Comparison of ENCODE assay signal across 30 cellular contexts in the genomic region with DNA sequence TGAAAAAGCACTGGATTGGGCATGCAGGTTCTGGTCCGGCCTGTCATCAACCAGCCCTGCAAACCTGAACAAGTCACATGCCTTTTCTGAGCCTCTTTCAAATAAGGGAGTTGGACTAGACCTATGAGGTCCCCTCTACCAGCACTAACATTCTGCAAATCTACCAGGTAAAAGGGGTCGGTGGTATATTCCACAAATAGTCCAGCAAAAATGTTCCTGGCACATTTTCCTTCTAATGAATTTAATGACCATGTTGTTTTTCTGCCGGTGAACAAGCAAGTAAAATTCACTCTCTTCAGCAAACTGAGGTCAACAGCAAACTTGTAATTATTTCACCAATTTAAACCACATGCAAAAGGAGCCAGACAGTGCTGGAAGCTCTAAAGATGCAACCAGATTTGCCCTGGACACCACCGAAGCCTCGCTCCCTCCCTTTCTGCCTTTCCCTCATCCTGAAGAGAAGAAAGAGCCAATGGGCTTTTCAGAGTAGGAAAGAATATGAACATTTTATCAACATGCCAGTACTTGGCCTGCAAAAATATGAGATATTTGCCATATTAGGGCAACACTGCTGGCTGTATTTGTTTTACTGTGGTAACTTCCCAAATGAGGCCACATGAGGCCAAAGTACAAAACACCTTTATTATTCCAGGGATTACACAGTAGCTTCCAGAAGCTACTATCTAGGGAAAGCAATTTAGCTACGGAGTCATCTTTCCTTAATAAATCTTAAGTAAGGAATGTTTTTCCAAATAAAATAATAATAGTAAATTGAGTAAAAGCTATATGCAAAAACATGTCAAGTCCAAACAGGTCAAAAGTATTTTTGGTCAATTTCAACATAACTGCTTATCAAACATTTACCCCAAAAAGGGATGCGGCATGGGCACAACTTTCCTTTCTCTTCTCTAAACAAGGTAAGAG. TPM values are rescaled to one million over a fixed set of nuclear protein-coding genes. Genes with fewer than 3 reads are reported as not detected.
DNase-seq lines count a peak whose midpoint lies in the region; FAIRE-seq and TF ChIP-seq lines count a peak whose summit lies in the region.
"Had no signal": no experiment of that assay in that cellular context is flagged by ENCODE, and none has a peak within 500 bp of the region (broad histone marks: within the 10 kb centered on the region; RNA-seq: fewer than 3 reads in every experiment).

No MANE protein-coding gene starts in this region.

- H3K27me3 Mint-ChIP-seq in HFFc6 (ENCODE audit: insufficient read depth) = peaks cover 1% of the 10 kb centered on the region; the same call in 1 of the 2 replicates
- H3K27me3 Mint-ChIP-seq: activated CD4-positive, alpha-beta T cell treated with anti-CD3 and anti-CD28 coated beads for 36 hours; activated CD8-positive, alpha-beta T cell treated with anti-CD3 and anti-CD28 coated beads for 36 hours; naive thymus-derived CD4-positive, alpha-beta T cell had no signal

- H3K4me1 Mint-ChIP-seq in HFFc6 (ENCODE audit: low read depth) = no peaks in the 10 kb centered on the region
- H3K4me1 Mint-ChIP-seq: activated CD4-positive, alpha-beta T cell treated with anti-CD3 and anti-CD28 coated beads for 36 hours; naive thymus-derived CD4-positive, alpha-beta T cell had no signal

- peaks cover 5 to 67% (median 36%) of the 10 kb centered on the region in 4 donors for H3K4me1 ChIP-seq in esophagus muscularis mucosa
- peaks cover 4 to 6% of the 10 kb centered on the region in 2 donors for H3K4me1 ChIP-seq in muscle layer of duodenum (ENCODE audit: control insufficient read depth in 1 of 2, insufficient read depth in 2 of 2, low read length in 2 of 2)
- H3K4me1 ChIP-seq in uterus = peaks cover 0 to 4% of the 10 kb centered on the region in 2 donors
- H3K4me1 ChIP-seq: psoas muscle, upper lobe of left lung had no signal

- peaks cover 18% of the 10 kb centered on the region for H3K36me3 Mint-ChIP-seq in HFFc6 (ENCODE audit: low read depth)

- no peak overlapping the region for H3K27ac Mint-ChIP-seq in HFFc6
- H3K27ac Mint-ChIP-seq: activated CD4-positive, alpha-beta T cell treated with anti-CD3 and anti-CD28 coated beads for 36 hours; activated CD8-positive, alpha-beta T cell treated with anti-CD3 and anti-CD28 coated beads for 36 hours; activated naive CD4-positive, alpha-beta T cell treated with anti-CD3 and anti-CD28 coated beads for 36 hours; naive thymus-derived CD4-positive, alpha-beta T cell had no signal

- H3K27ac ChIP-seq in esophagus muscularis mucosa (replicated peaks in 1 of 4) (peak overlapping the region; percentile 58 to 74 (median 71)), muscle layer of duodenum (ENCODE audit: low read length) (peak overlapping the region; percentile 18), uterus (peak overlapping the region; percentile 37 to 72)
- H3K27ac ChIP-seq: 22Rv1, adrenal gland, psoas muscle, upper lobe of left lung had no signal

- DNase-seq in NCI-H2227 treated with DMSO at 0.1 percent for 48 hours (lab: John Stamatoyannopoulos, UW) = peak; percentile 67
- no peak for DNase-seq in NCI-H2227 (lab: John Stamatoyannopoulos, UW; ENCODE audit: unreplicated experiment)
- no peak for DNase-seq in esophagus muscularis mucosa (ENCODE audit: extremely low spot score)
- DNase-seq in uterus = no peak
- no peak for DNase-seq in HFFc6
- no peak for DNase-seq in activated T-cell treated with anti-CD3 and anti-CD28 coated beads for 4 hours
- DNase-seq in H54 (ENCODE audit: insufficient read length, low spot score) = no peak
- DNase-seq: activated CD4-positive, alpha-beta T cell treated with anti-CD3 and anti-CD28 coated beads for 36 hours; activated CD8-positive, alpha-beta memory T cell treated with anti-CD3 and anti-CD28 coated beads, Interleukin-2, amount 50 U/mL, for 48 hours; activated CD8-positive, alpha-beta T cell treated with anti-CD3 and anti-CD28 coated beads for 36 hours; activated naive CD4-positive, alpha-beta T cell treated with anti-CD3 and anti-CD28 coated beads for 36 hours; DMS79; effector CD4-positive, alpha-beta T cell; HCEC 1CT; KBM-7; left ventricle myocardium superior; naive thymus-derived CD4-positive, alpha-beta T cell; NCI-H1092 treated with DMSO at 0.1 percent for 48 hours; NCI-H1930; NCI-H2171 treated with DMSO at 0.1 percent for 48 hours; NCI-H524 treated with DMSO at 0.1 percent for 48 hours; psoas muscle; SIG-M5; sigmoid colon; stimulated activated CD4-positive, alpha-beta T cell treated with anti-CD3 and anti-CD28 coated beads, Interleukin-4, amount 100 ng/mL, for 1 hour; upper lobe of left lung had no signal

- no peak for FAIRE-seq in H54 (lab: Jason Lieb, UNC)
- FAIRE-seq: G401.6 had no signal

- intact Hi-C loops in esophagus muscularis mucosa (cut with DNase I) (no loop called here), uterus (cut with DNase I; ENCODE audit: low total_unique reads) (no loop called here)

- H3K9me3 Mint-ChIP-seq in HFFc6 = no peaks in the 10 kb centered on the region
- H3K9me3 Mint-ChIP-seq: activated CD8-positive, alpha-beta T cell treated with anti-CD3 and anti-CD28 coated beads for 36 hours; activated naive CD4-positive, alpha-beta T cell treated with anti-CD3 and anti-CD28 coated beads for 36 hours; naive thymus-derived CD4-positive, alpha-beta T cell had no signal

- WGBS in esophagus muscularis mucosa = 78% methylated on average over 7 of the region's 7 CpGs

- H3K9me3 ChIP-seq in esophagus muscularis mucosa (no peaks in the 10 kb centered on the region), muscle layer of duodenum (ENCODE audit: control insufficient read depth in 1 of 2, low read length in 2 of 2) (no peaks in the 10 kb centered on the region), uterus (no peaks in the 10 kb centered on the region)
- H3K9me3 ChIP-seq: adrenal gland, psoas muscle, sigmoid colon, upper lobe of left lung had no signal

- no peak for TF ChIP-seq EP300 in esophagus muscularis mucosa (IDR thresholded peaks at IDR 0.05)

- no peak overlapping the region for H3K4me3 Mint-ChIP-seq in HFFc6
- H3K4me3 Mint-ChIP-seq: activated CD4-positive, alpha-beta T cell treated with anti-CD3 and anti-CD28 coated beads for 36 hours; activated CD8-positive, alpha-beta T cell treated with anti-CD3 and anti-CD28 coated beads for 36 hours; activated naive CD4-positive, alpha-beta T cell treated with anti-CD3 and anti-CD28 coated beads for 36 hours; naive thymus-derived CD4-positive, alpha-beta T cell had no signal

- H3K4me3 ChIP-seq in esophagus muscularis mucosa = no peak overlapping the region
- no peak overlapping the region for H3K4me3 ChIP-seq in muscle layer of duodenum (ENCODE audit: low read depth in 1 of 2, low read length in 2 of 2)
- H3K4me3 ChIP-seq in uterus = no peak overlapping the region
- H3K4me3 ChIP-seq: adrenal gland, psoas muscle, sigmoid colon, upper lobe of left lung had no signal

- TF ChIP-seq CTCF in esophagus muscularis mucosa (IDR thresholded peaks at IDR 0.05) (no peak), uterus (IDR thresholded peaks at IDR 0.05) (no peak), HFFc6 (IDR thresholded peaks at IDR 0.05) (no peak)

- TF ChIP-seq POLR2A in esophagus muscularis mucosa (IDR thresholded peaks at IDR 0.05; ENCODE audit: low read depth) (no peak), uterus (IDR thresholded peaks at IDR 0.05) (no peak), H54 (IDR thresholded peaks at IDR 0.05; ENCODE audit: low read depth, low read length) (no peak)

- H3K27me3 ChIP-seq in esophagus muscularis mucosa = no peaks in the 10 kb centered on the region
- H3K27me3 ChIP-seq in muscle layer of duodenum (ENCODE audit: low read depth, low read length) = no peaks in the 10 kb centered on the region
- H3K27me3 ChIP-seq in uterus = no peaks in the 10 kb centered on the region
- H3K27me3 ChIP-seq: adrenal gland, sigmoid colon, upper lobe of left lung had no signal

- peaks cover 0 to 64% (median 32%) of the 10 kb centered on the region in 4 donors for H3K36me3 ChIP-seq in esophagus muscularis mucosa
- peaks cover 11 to 17% of the 10 kb centered on the region in 2 donors for H3K36me3 ChIP-seq in muscle layer of duodenum (ENCODE audit: control insufficient read depth in 1 of 2, insufficient read depth in 2 of 2, low read length in 2 of 2)
- H3K36me3 ChIP-seq in uterus = no peaks in the 10 kb centered on the region
- H3K36me3 ChIP-seq: adrenal gland had no signal

RNA-seq across cellular contexts. Expression of gene USP31, which starts 45.0 kb away (rescaled TPM):
- total RNA-seq in esophagus muscularis mucosa = 10 to 100 TPM; 18.9 to 29.1 (median 23.3) TPM
- 10 to 100 TPM; 11.8 to 62.0 (median 28.2) TPM for total RNA-seq in uterus
- 1 to 10 TPM; 5.0 to 6.2 (median 5.8) TPM for total RNA-seq in HFFc6 (2021; fragmentation: NEBNext Ultra II Directional; extraction: Animal tissue kit (Norgen Biotek cat#: 25700))

Comparison
In these comparisons a context has a peak if more than half of its experiments do, and no peak if none do; other contexts are left out.
1. H3K27ac ChIP-seq: peak in every context shown above with its lines; median percentile 71 in esophagus muscularis mucosa; 54 in uterus; 18 in muscle layer of duodenum.